In the genomic region with DNA sequence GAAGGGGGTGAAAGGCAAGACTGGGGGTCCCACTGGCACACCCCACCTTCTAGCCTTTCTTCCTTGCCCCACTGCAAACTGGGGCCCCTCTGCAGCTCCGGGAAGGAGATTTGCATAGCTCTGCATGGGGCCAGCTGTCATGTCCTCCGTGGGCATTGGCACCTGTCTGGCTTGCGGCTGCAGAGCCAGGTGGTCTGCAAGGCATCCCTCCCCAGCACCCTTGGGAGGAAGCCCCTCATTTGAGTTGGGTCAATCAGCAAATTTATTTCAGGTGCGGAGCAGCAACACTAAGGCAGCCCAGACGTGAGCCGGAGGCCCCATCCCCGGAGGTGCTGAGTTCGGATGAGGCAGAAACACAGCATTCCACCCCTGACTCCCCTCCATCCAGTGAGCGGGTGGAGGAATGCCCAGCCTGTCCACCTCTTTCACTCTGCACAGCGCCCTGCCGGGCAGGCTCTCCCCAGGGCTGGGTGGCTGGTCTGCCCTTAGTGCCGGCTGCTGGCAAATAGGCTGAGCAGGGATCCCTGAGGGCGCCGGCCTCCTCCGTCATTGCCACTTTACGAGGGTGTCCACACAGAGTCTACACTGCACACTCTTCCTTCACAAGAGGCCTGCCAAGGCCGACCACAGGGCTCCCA, we compare ENCODE assay signal across 26 cellular contexts.
"Had no signal": no experiment of that assay in that cellular context is flagged by ENCODE, and none has a peak within 500 bp of the region (broad histone marks: within the 10 kb centered on the region; RNA-seq: fewer than 3 reads in every experiment).

No MANE protein-coding gene starts in this region.

- H3K27ac Mint-ChIP-seq: activated CD8-positive, alpha-beta T cell treated with anti-CD3 and anti-CD28 coated beads, Interleukin-2, amount 10 ng/mL, durations not matched to agents 7 days and 5 days; activated naive CD8-positive, alpha-beta T cell; activated T-helper 2 cell treated with anti-CD3 and anti-CD28 coated beads, Interferon-gamma antibody, Interleukin-2, Interleukin-4, amounts not matched to agents 10 μg/mL and 5 μg/mL and 100 μg/mL, durations not matched to agents 14 hours and 24 hours and 36 hours; effector memory CD8-positive, alpha-beta T cell; naive B cell; progenitor cell of endocrine pancreas had no signal

- H3K9me3 ChIP-seq: adrenal gland, ascending aorta, esophagus squamous epithelium, gastrocnemius medialis, tibial artery, uterus had no signal

- H3K4me1 Mint-ChIP-seq: naive B cell, neural crest cell had no signal

- H3K27me3 ChIP-seq: adrenal gland, ascending aorta, brain microvascular endothelial cell, esophagus squamous epithelium, uterus had no signal

- H3K4me3 ChIP-seq: adrenal gland, ascending aorta, esophagus squamous epithelium, gastrocnemius medialis, tibial artery, uterus had no signal

- H3K4me1 ChIP-seq: adrenal gland, ascending aorta, gastrocnemius medialis, tibial artery, uterus had no signal

- H3K36me3 ChIP-seq: adrenal gland, ascending aorta, brain microvascular endothelial cell, esophagus squamous epithelium, gastrocnemius medialis, tibial artery, uterus had no signal

- H3K27ac ChIP-seq: adrenal gland, ascending aorta, brain microvascular endothelial cell, esophagus squamous epithelium, gastrocnemius medialis, tibial artery, uterus had no signal

- DNase-seq: activated CD4-positive, alpha-beta T cell treated with anti-CD3 and anti-CD28 coated beads for 1 hour; activated CD4-positive, alpha-beta T cell treated with anti-CD3 and anti-CD28 coated beads, Interleukin-2, amount 50 U/mL, for 1 hour; activated CD8-positive, alpha-beta T cell treated with anti-CD3 and anti-CD28 coated beads, Interleukin-2, amount 10 ng/mL, durations not matched to agents 7 days and 5 days; activated naive CD4-positive, alpha-beta T cell; activated T-cell treated with anti-CD3 and anti-CD28 coated beads, Interleukin-2, amount 50 U/mL, for 4 hours; brain microvascular endothelial cell; central memory CD4-positive, alpha-beta T cell; effector memory CD8-positive, alpha-beta T cell; esophagus squamous epithelium; gastrocnemius medialis; mesendoderm; naive B cell; retina; stimulated activated CD4-positive, alpha-beta T cell treated with anti-CD3 and anti-CD28 coated beads, Interleukin-4, amount 100 ng/mL, for 1 hour; stimulated activated naive CD8-positive, alpha-beta T cell treated with anti-CD3 and anti-CD28 coated beads, Interleukin-15, Interleukin-2, amounts not matched to agents 100 U/mL and 50 U/mL, for 24 hours; substantia nigra; T-helper 1 cell; T-helper 9 cell; tibial artery; uterus had no signal

- H3K9me3 Mint-ChIP-seq: activated T-cell treated with anti-CD3 and anti-CD28 coated beads, Interleukin-2, amount 50 U/mL, for 4 hours; activated T-helper 2 cell treated with anti-CD3 and anti-CD28 coated beads, Interferon-gamma antibody, Interleukin-2, Interleukin-4, amounts not matched to agents 10 μg/mL and 5 μg/mL and 100 μg/mL, durations not matched to agents 14 hours and 24 hours and 36 hours; effector memory CD8-positive, alpha-beta T cell; naive B cell; neural crest cell had no signal

- H3K36me3 Mint-ChIP-seq: activated naive CD8-positive, alpha-beta T cell; naive B cell had no signal

- ATAC-seq: activated CD8-positive, alpha-beta T cell treated with anti-CD3 and anti-CD28 coated beads, Interleukin-2, amount 10 ng/mL, durations not matched to agents 7 days and 5 days; activated T-cell treated with anti-CD3 and anti-CD28 coated beads, Interleukin-2, amount 50 U/mL, for 4 hours; effector memory CD8-positive, alpha-beta T cell; gastrocnemius medialis; stimulated activated naive CD8-positive, alpha-beta T cell treated with anti-CD3 and anti-CD28 coated beads, Interleukin-15, Interleukin-2, amounts not matched to agents 100 U/mL and 50 U/mL, for 24 hours had no signal

- H3K4me3 Mint-ChIP-seq: activated CD8-positive, alpha-beta T cell treated with anti-CD3 and anti-CD28 coated beads, Interleukin-2, amount 10 ng/mL, durations not matched to agents 7 days and 5 days; activated naive CD8-positive, alpha-beta T cell; activated T-cell treated with anti-CD3 and anti-CD28 coated beads, Interleukin-2, amount 50 U/mL, for 4 hours; effector memory CD8-positive, alpha-beta T cell; naive B cell; neural crest cell had no signal
